In the genomic region with DNA sequence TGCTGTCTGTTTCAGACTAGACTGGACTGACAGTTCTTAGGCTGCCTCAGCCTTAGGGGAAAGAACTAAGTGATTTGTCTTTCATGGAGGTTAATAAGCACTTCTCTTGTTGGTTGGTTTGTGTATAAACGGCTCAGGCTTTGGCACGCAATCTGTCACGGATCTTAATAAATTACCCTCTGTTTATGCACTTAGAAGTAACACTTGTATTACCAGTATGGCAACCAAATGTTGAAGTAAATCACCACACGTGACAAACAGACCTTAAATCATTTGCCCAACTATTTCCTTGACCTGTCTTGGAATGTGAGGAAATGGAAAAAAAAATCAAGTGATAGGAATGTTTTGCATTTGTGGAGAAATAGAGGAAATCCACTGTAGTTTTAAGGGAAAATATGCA, we compare ENCODE assay signal across 21 cellular contexts.
DNase-seq lines count a peak whose midpoint lies in the region; TF ChIP-seq lines count a peak whose summit lies in the region.
"Had no signal": no experiment of that assay in that cellular context is flagged by ENCODE, and none has a peak within 500 bp of the region (broad histone marks: within the 10 kb centered on the region; RNA-seq: fewer than 3 reads in every experiment).

No MANE protein-coding gene starts in this region.

- peak; percentile 14 for DNase-seq in SIG-M5 treated with dmso at 0.1 percent for 504 hours (lab: John Stamatoyannopoulos, UW; ENCODE audit: unreplicated experiment)
- no peak for DNase-seq in SIG-M5 (lab: John Stamatoyannopoulos, UW)
- peak; percentile 0 for DNase-seq in SK-MEL-5 (ENCODE audit: low read depth, low spot score)
- DNase-seq in foreskin melanocyte: peak; percentile 79
- no peak for DNase-seq in type B pancreatic cell (ENCODE audit: extremely low spot score, unreplicated experiment)
- no peak for DNase-seq in CD8-positive, alpha-beta memory T cell
- DNase-seq in spleen: no peak
- no peak for DNase-seq in esophagus muscularis mucosa (ENCODE audit: extremely low spot score)
- DNase-seq: CD8-positive, alpha-beta T cell; DMS79; GM23248; MG63; NCI-H1092 treated with DMSO at 0.1 percent for 48 hours; NCI-H1694; NCI-H226; NCI-H526 treated with DMSO at 0.1 percent for 48 hours; PC-3 had no signal

- no peaks in the 10 kb centered on the region for H3K4me1 ChIP-seq in CD8-positive, alpha-beta memory T cell (ENCODE audit: insufficient read depth, low read length)
- H3K4me1 ChIP-seq in spleen (no peaks in the 10 kb centered on the region), esophagus muscularis mucosa (no peaks in the 10 kb centered on the region)
- H3K4me1 ChIP-seq: BLaER1 had no signal

- TF ChIP-seq EP300 in esophagus muscularis mucosa (IDR thresholded peaks at IDR 0.05): no peak

- in situ Hi-C loops in SK-MEL-5 (cut with HindIII; ENCODE audit: low pct_unique_long_range_greater_than_20kb, low sequenced_read_pairs): no loop called here

- H3K27ac ChIP-seq in CD8-positive, alpha-beta memory T cell (ENCODE audit: low read depth, low read length): no peak overlapping the region
- no peak overlapping the region for H3K27ac ChIP-seq in spleen
- no peak overlapping the region for H3K27ac ChIP-seq in esophagus muscularis mucosa (replicated peaks in 1 of 4)
- H3K27ac ChIP-seq: 22Rv1, BLaER1, GM23248, KMS-11, SK-N-MC had no signal

- peak overlapping the region; percentile 81 for H3K27ac Mint-ChIP-seq in type B pancreatic cell
- no peak overlapping the region for H3K27ac Mint-ChIP-seq in CD8-positive, alpha-beta memory T cell
- H3K27ac Mint-ChIP-seq: CD8-positive, alpha-beta T cell had no signal

- H3K27me3 Mint-ChIP-seq in type B pancreatic cell: no peaks in the 10 kb centered on the region
- H3K27me3 Mint-ChIP-seq in CD8-positive, alpha-beta memory T cell: no peaks in the 10 kb centered on the region

- peaks cover 6% of the 10 kb centered on the region for H3K4me1 Mint-ChIP-seq in type B pancreatic cell (ENCODE audit: unreplicated experiment)
- H3K4me1 Mint-ChIP-seq in CD8-positive, alpha-beta memory T cell: no peaks in the 10 kb centered on the region

- H3K36me3 Mint-ChIP-seq in type B pancreatic cell: peaks cover 4% of the 10 kb centered on the region
- no peaks in the 10 kb centered on the region for H3K36me3 Mint-ChIP-seq in CD8-positive, alpha-beta memory T cell
- H3K36me3 Mint-ChIP-seq: CD8-positive, alpha-beta T cell had no signal

- TF ChIP-seq CTCF in type B pancreatic cell (conservative IDR thresholded peaks at IDR 0.05): no peak
- no peak for TF ChIP-seq CTCF in spleen (IDR thresholded peaks at IDR 0.05 in 8 of 11, conservative IDR thresholded peaks at IDR 0.05 in 3 of 11)
- no peak for TF ChIP-seq CTCF in esophagus muscularis mucosa (IDR thresholded peaks at IDR 0.05)

- H3K9me3 Mint-ChIP-seq in type B pancreatic cell: peaks cover 8% of the 10 kb centered on the region
- peaks cover 0 to 3% (median 0%) of the 10 kb centered on the region in 5 donors for H3K9me3 Mint-ChIP-seq in CD8-positive, alpha-beta memory T cell
- H3K9me3 Mint-ChIP-seq: CD8-positive, alpha-beta T cell had no signal

- WGBS in spleen, 5 donors: 5 to 34% (median 23%) methylated on average over 4 of the region's 4 CpGs
- 43% methylated on average over 4 of the region's 4 CpGs for WGBS in esophagus muscularis mucosa

- TF ChIP-seq POLR2A in spleen (IDR thresholded peaks at IDR 0.05) (no peak), esophagus muscularis mucosa (IDR thresholded peaks at IDR 0.05; ENCODE audit: low read depth) (no peak)

- no peaks in the 10 kb centered on the region for H3K9me3 ChIP-seq in CD8-positive, alpha-beta memory T cell (ENCODE audit: low read length)
- no peaks in the 10 kb centered on the region for H3K9me3 ChIP-seq in spleen
- H3K9me3 ChIP-seq in esophagus muscularis mucosa: no peaks in the 10 kb centered on the region
- H3K9me3 ChIP-seq: BLaER1, MG63 had no signal

- H3K36me3 ChIP-seq in CD8-positive, alpha-beta memory T cell (ENCODE audit: insufficient read depth, low read length): no peaks in the 10 kb centered on the region
- H3K36me3 ChIP-seq in spleen: no peaks in the 10 kb centered on the region
- no peaks in the 10 kb centered on the region for H3K36me3 ChIP-seq in esophagus muscularis mucosa
- H3K36me3 ChIP-seq: BLaER1, MG63 had no signal

- CTCF ChIA-PET in CD8-positive, alpha-beta memory T cell (lab: Charles Lee): no interaction called here

- intact Hi-C loops in spleen (cut with DNase I; ENCODE audit: low total_unique reads): no loop called here
- intact Hi-C loops in esophagus muscularis mucosa (cut with DNase I): no loop called here

- no peak overlapping the region for H3K4me3 ChIP-seq in CD8-positive, alpha-beta memory T cell (ENCODE audit: low read length)
- H3K4me3 ChIP-seq in spleen (no peak overlapping the region), esophagus muscularis mucosa (no peak overlapping the region)
- H3K4me3 ChIP-seq: BLaER1, GM23248, MG63, SK-N-MC had no signal

- H3K4me3 Mint-ChIP-seq in type B pancreatic cell: peak overlapping the region; percentile 67
- no peak overlapping the region for H3K4me3 Mint-ChIP-seq in CD8-positive, alpha-beta memory T cell
- H3K4me3 Mint-ChIP-seq: CD8-positive, alpha-beta T cell had no signal

- no peaks in the 10 kb centered on the region for H3K27me3 ChIP-seq in CD8-positive, alpha-beta memory T cell (ENCODE audit: insufficient read depth, low read length, poor library complexity, severe bottlenecking)
- H3K27me3 ChIP-seq in spleen (replicated peaks in 1 of 7) (no peaks in the 10 kb centered on the region), esophagus muscularis mucosa (no peaks in the 10 kb centered on the region)
- H3K27me3 ChIP-seq: BLaER1, MG63 had no signal

- POLR2A ChIA-PET in CD8-positive, alpha-beta memory T cell (lab: Charles Lee): no interaction called here

Comparison
In these comparisons a context has a peak if more than half of its experiments do, and no peak if none do; other contexts are left out.
1. DNase-seq: peak in SIG-M5 treated with dmso at 0.1 percent for 504 hours (single experiment), SK-MEL-5 (single experiment) and foreskin melanocyte (single experiment); none in SIG-M5 (single experiment), type B pancreatic cell (single experiment), CD8-positive, alpha-beta memory T cell (0 of 5), spleen (single experiment) and esophagus muscularis mucosa (single experiment).